In the genomic region with DNA sequence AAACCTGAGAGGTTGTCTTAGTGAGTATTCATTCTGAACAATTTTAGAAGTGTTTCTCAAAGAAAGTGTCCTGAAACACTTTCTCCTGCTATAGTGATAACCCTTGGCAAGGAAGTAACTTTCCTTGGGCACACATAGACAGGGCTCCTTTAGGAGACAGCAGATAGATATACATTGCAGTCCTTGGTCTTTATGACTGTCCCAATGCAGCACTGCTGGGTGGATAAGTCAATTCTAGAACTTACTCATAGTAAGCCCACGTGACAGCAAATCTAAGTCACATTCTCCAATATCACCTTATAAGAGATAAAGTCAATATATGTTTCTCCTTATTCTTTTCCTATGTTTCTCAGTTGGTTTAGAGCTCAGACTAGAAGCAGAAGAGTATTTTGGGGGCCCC, we compare ENCODE assay signal across 24 cellular contexts.
"Had no signal": no experiment of that assay in that cellular context is flagged by ENCODE, and none has a peak within 500 bp of the region (broad histone marks: within the 10 kb centered on the region; RNA-seq: fewer than 3 reads in every experiment).

No MANE protein-coding gene starts in this region.

- H3K36me3 Mint-ChIP-seq: activated CD8-positive, alpha-beta memory T cell treated with anti-CD3 and anti-CD28 coated beads, Interleukin-2, amount 10 ng/mL, durations not matched to agents 7 days and 5 days; naive B cell; WTC11 had no signal

- H3K4me3 Mint-ChIP-seq: activated CD8-positive, alpha-beta memory T cell treated with anti-CD3 and anti-CD28 coated beads, Interleukin-2, amount 10 ng/mL, durations not matched to agents 7 days and 5 days had no signal

- H3K4me1 ChIP-seq: prostate gland, vagina had no signal

- FAIRE-seq: endothelial cell of umbilical vein had no signal

- H3K27me3 ChIP-seq: adrenal gland, esophagus squamous epithelium, hepatocyte, vagina had no signal

- H3K27ac Mint-ChIP-seq: activated CD4-positive, alpha-beta memory T cell treated with anti-CD3 and anti-CD28 coated beads for 36 hours; activated CD8-positive, alpha-beta memory T cell treated with anti-CD3 and anti-CD28 coated beads, Interleukin-2, amount 10 ng/mL, durations not matched to agents 7 days and 5 days; WTC11 had no signal

- DNase-seq: activated CD4-positive, alpha-beta memory T cell treated with anti-CD3 and anti-CD28 coated beads for 36 hours; activated CD8-positive, alpha-beta memory T cell treated with anti-CD3 and anti-CD28 coated beads, Interleukin-2, amount 10 ng/mL, durations not matched to agents 7 days and 5 days; activated T-cell treated with anti-CD3 and anti-CD28 coated beads, Interleukin-2, amount 50 U/mL, for 1 hour; adrenal gland; central memory CD4-positive, alpha-beta T cell; effector CD4-positive, alpha-beta T cell; esophagus squamous epithelium; islet precursor cell; naive B cell; nucleus accumbens; right cardiac atrium; stimulated activated CD4-positive, alpha-beta T cell treated with anti-CD3 and anti-CD28 coated beads, Interleukin-4, amount 100 ng/mL, for 24 hours; stimulated activated naive CD4-positive, alpha-beta T cell treated with Interleukin-2 at 50 U/mL for 16 hours; substantia nigra; T-helper 2 cell had no signal

- H3K9me3 Mint-ChIP-seq: activated CD4-positive, alpha-beta memory T cell treated with anti-CD3 and anti-CD28 coated beads for 36 hours; WTC11 had no signal

- H3K9me3 ChIP-seq: adrenal gland, esophagus squamous epithelium, prostate gland, tibial nerve, vagina had no signal

- H3K27ac ChIP-seq: adrenal gland, coronary artery, esophagus squamous epithelium, hepatocyte, prostate gland, skin epidermis, tibial nerve, vagina had no signal

- H3K4me2 ChIP-seq: hepatocyte had no signal

- H2AFZ ChIP-seq: hepatocyte had no signal

- ATAC-seq: activated CD8-positive, alpha-beta memory T cell treated with anti-CD3 and anti-CD28 coated beads, Interleukin-2, amount 10 ng/mL, durations not matched to agents 7 days and 5 days; right cardiac atrium; SK-N-SH treated with all-trans-retinoic acid at 6 μM for 48 hours; WTC11 had no signal

- H3K4me3 ChIP-seq: adrenal gland, coronary artery, esophagus squamous epithelium, hepatocyte, prostate gland, skin epidermis, tibial nerve, vagina had no signal

- H3K36me3 ChIP-seq: adrenal gland, esophagus squamous epithelium, prostate gland, tibial nerve, vagina had no signal

- H3K27me3 Mint-ChIP-seq: activated CD4-positive, alpha-beta memory T cell treated with anti-CD3 and anti-CD28 coated beads for 36 hours; activated CD8-positive, alpha-beta memory T cell treated with anti-CD3 and anti-CD28 coated beads, Interleukin-2, amount 10 ng/mL, durations not matched to agents 7 days and 5 days; naive B cell had no signal
